In genomic region chr4:80197601-80198444, GRCh38 we compare ENCODE assay signal across 9 cellular contexts. TPM values are rescaled to one million over a fixed set of nuclear protein-coding genes. Genes with fewer than 3 reads are reported as not detected.
DNase-seq lines count a peak whose midpoint lies in the region; ATAC-seq and FAIRE-seq lines count a peak whose summit lies in the region.
"Had no signal": no experiment of that assay in that cellular context is flagged by ENCODE, and none has a peak within 500 bp of the region (broad histone marks: within the 10 kb centered on the region; RNA-seq: fewer than 3 reads in every experiment).

No MANE protein-coding gene starts in this region.

- H3K36me3 Mint-ChIP-seq in activated T-cell treated with anti-CD3 and anti-CD28 coated beads, Interleukin-2, amount 50 U/mL, for 72 hours (ENCODE audit: insufficient read depth in 2 of 2), result peaks cover 0 to 1% of the 10 kb centered on the region in 2 donors
- peaks cover 62% of the 10 kb centered on the region for H3K36me3 Mint-ChIP-seq in activated CD4-positive, alpha-beta memory T cell treated with anti-CD3 and anti-CD28 coated beads, Interleukin-2, amount 10 ng/mL, durations not matched to agents 7 days and 5 days (ENCODE audit: low read depth)

- H3K9me3 ChIP-seq in right cardiac atrium (ENCODE audit: control insufficient read depth, low read length), result no peaks in the 10 kb centered on the region

- no peaks in the 10 kb centered on the region for H3K27me3 ChIP-seq in right cardiac atrium (ENCODE audit: control insufficient read depth, insufficient read depth)

- peak overlapping the region; percentile 77 to 83 for H3K4me3 Mint-ChIP-seq in activated T-cell treated with anti-CD3 and anti-CD28 coated beads, Interleukin-2, amount 50 U/mL, for 72 hours
- peak overlapping the region; percentile 57 for H3K4me3 Mint-ChIP-seq in activated CD4-positive, alpha-beta memory T cell treated with anti-CD3 and anti-CD28 coated beads, Interleukin-2, amount 10 ng/mL, durations not matched to agents 7 days and 5 days

- 12% methylated on average over 45 of the region's 45 CpGs for WGBS in right cardiac atrium

- peak; percentile 2 to 3 for ATAC-seq in activated T-cell treated with anti-CD3 and anti-CD28 coated beads, Interleukin-2, amount 50 U/mL, for 72 hours (replicated peaks in 1 of 2)
- ATAC-seq in right cardiac atrium (peak in 1 of 2 donors; percentile 27), GM19023 (IDR thresholded peaks at IDR 0.05; ENCODE audit: unreplicated experiment) (no peak), HG03432 (IDR thresholded peaks at IDR 0.05; ENCODE audit: unreplicated experiment) (no peak)

- no peak overlapping the region for H3K27ac ChIP-seq in right cardiac atrium (ENCODE audit: low read length)
- peak overlapping the region; percentile 82 for H3K27ac ChIP-seq in substantia nigra (ENCODE audit: low read depth, low read length, poor library complexity, severe bottlenecking)
- H3K27ac ChIP-seq: VCaP had no signal

- CTCF ChIA-PET in activated CD4-positive, alpha-beta memory T cell treated with anti-CD3 and anti-CD28 coated beads, Interleukin-2, amount 10 ng/mL, durations not matched to agents 7 days and 5 days (lab: Charles Lee), result interaction anchor here (2.6 to 8.9 kb wide), 2 partner anchors 13 to 72 kb away, joined by 18 to 135 read pairs; no protein-coding TSS in a partner anchor

- no peaks in the 10 kb centered on the region for H3K9me3 Mint-ChIP-seq in activated T-cell treated with anti-CD3 and anti-CD28 coated beads, Interleukin-2, amount 50 U/mL, for 72 hours
- no peaks in the 10 kb centered on the region for H3K9me3 Mint-ChIP-seq in activated CD4-positive, alpha-beta memory T cell treated with anti-CD3 and anti-CD28 coated beads, Interleukin-2, amount 10 ng/mL, durations not matched to agents 7 days and 5 days

- peaks cover 61% of the 10 kb centered on the region for H3K27me3 Mint-ChIP-seq in activated T-cell treated with anti-CD3 and anti-CD28 coated beads, Interleukin-2, amount 50 U/mL, for 72 hours (ENCODE audit: low read depth)
- H3K27me3 Mint-ChIP-seq in activated CD4-positive, alpha-beta memory T cell treated with anti-CD3 and anti-CD28 coated beads, Interleukin-2, amount 10 ng/mL, durations not matched to agents 7 days and 5 days, result peaks cover 14% of the 10 kb centered on the region

- H3K4me1 ChIP-seq in right cardiac atrium (ENCODE audit: control insufficient read depth, insufficient read depth, low read length), result no peaks in the 10 kb centered on the region

- no peak for FAIRE-seq in HTR-8/SVneo (lab: Jason Lieb, UNC)

- POLR2A ChIA-PET in activated CD4-positive, alpha-beta memory T cell treated with anti-CD3 and anti-CD28 coated beads, Interleukin-2, amount 10 ng/mL, durations not matched to agents 7 days and 5 days (lab: Charles Lee), result interaction anchor here (1.0 to 6.0 kb wide), 5 partner anchors 11 to 140 kb away, joined by 4 to 70 read pairs (median 7); no protein-coding TSS in a partner anchor

- H3K4me1 Mint-ChIP-seq in activated T-cell treated with anti-CD3 and anti-CD28 coated beads, Interleukin-2, amount 50 U/mL, for 72 hours (ENCODE audit: low read depth), result peaks cover 27% of the 10 kb centered on the region
- peaks cover 28% of the 10 kb centered on the region for H3K4me1 Mint-ChIP-seq in activated CD4-positive, alpha-beta memory T cell treated with anti-CD3 and anti-CD28 coated beads, Interleukin-2, amount 10 ng/mL, durations not matched to agents 7 days and 5 days

- no peak for DNase-seq in activated T-cell treated with anti-CD3 and anti-CD28 coated beads, Interleukin-2, amount 50 U/mL, for 72 hours
- no peak for DNase-seq in activated T-cell treated with anti-CD3 and anti-CD28 coated beads, Interleukin-2, amount 50 U/mL, for 1 hour
- no peak for DNase-seq in activated CD4-positive, alpha-beta memory T cell treated with anti-CD3 and anti-CD28 coated beads, Interleukin-2, amount 10 ng/mL, durations not matched to agents 7 days and 5 days
- peak in 2 of 3 donors; percentile 55 to 58 for DNase-seq in right cardiac atrium
- peak in 33 of 49 donors; percentile 12 to 62 (median 36) for DNase-seq in substantia nigra (lab: John Stamatoyannopoulos, UW)
- DNase-seq in HTR-8/SVneo (ENCODE audit: insufficient read length, low spot score), result no peak

- peak overlapping the region; percentile 49 for H3K4me3 ChIP-seq in right cardiac atrium (ENCODE audit: low read length)

- H3K27ac Mint-ChIP-seq in activated T-cell treated with anti-CD3 and anti-CD28 coated beads, Interleukin-2, amount 50 U/mL, for 72 hours, result no peak overlapping the region
- no peak overlapping the region for H3K27ac Mint-ChIP-seq in activated CD4-positive, alpha-beta memory T cell treated with anti-CD3 and anti-CD28 coated beads, Interleukin-2, amount 10 ng/mL, durations not matched to agents 7 days and 5 days

- intact Hi-C loops in right cardiac atrium (cut with DNase I), result no loop called here

RNA-seq across cellular contexts. Expression of gene PRDM8, which starts 0.5 kb away (rescaled TPM):
- 1 to 10 TPM; 1.8 to 3.3 TPM for total RNA-seq in activated T-cell treated with anti-CD3 and anti-CD28 coated beads, Interleukin-2, amount 50 U/mL, for 72 hours
- 10 to 100 TPM; 18.9 to 21.9 TPM for total RNA-seq in activated CD4-positive, alpha-beta memory T cell treated with anti-CD3 and anti-CD28 coated beads, Interleukin-2, amount 10 ng/mL, durations not matched to agents 7 days and 5 days
- total RNA-seq in right cardiac atrium, result 1 to 10 TPM in 2 of 4 donors, under 1 TPM in 2; 0.63 to 1.3 (median 0.98) TPM
- 0.75 TPM for polyA plus RNA-seq in right cardiac atrium

Comparison
In these comparisons a context has a peak if more than half of its experiments do, and no peak if none do; other contexts are left out.
1. ATAC-seq: peak in activated T-cell treated with anti-CD3 and anti-CD28 coated beads, Interleukin-2, amount 50 U/mL, for 72 hours (2 of 2); none in GM19023 (single experiment) and HG03432 (single experiment).
2. DNase-seq: peak in right cardiac atrium (2 of 3) and substantia nigra (33 of 49); none in activated T-cell treated with anti-CD3 and anti-CD28 coated beads, Interleukin-2, amount 50 U/mL, for 72 hours (0 of 2), activated T-cell treated with anti-CD3 and anti-CD28 coated beads, Interleukin-2, amount 50 U/mL, for 1 hour (single experiment), activated CD4-positive, alpha-beta memory T cell treated with anti-CD3 and anti-CD28 coated beads, Interleukin-2, amount 10 ng/mL, durations not matched to agents 7 days and 5 days (single experiment) and HTR-8/SVneo (single experiment).
3. RNA of gene PRDM8, which starts 0.5 kb away (total RNA-seq): 18.9 to 21.9 TPM in activated CD4-positive, alpha-beta memory T cell treated with anti-CD3 and anti-CD28 coated beads, Interleukin-2, amount 10 ng/mL, durations not matched to agents 7 days and 5 days; 1.8 to 3.3 TPM in activated T-cell treated with anti-CD3 and anti-CD28 coated beads, Interleukin-2, amount 50 U/mL, for 72 hours and 0.63 to 1.3 TPM in right cardiac atrium; every median in the first group is over 4 times any median in the second.